In genomic region chr4:24791043-24791442, GRCh38 we compare ENCODE assay signal across 22 cellular contexts. TPM values are rescaled to one million over a fixed set of nuclear protein-coding genes. Genes with fewer than 3 reads are reported as not detected.
"Had no signal": no experiment of that assay in that cellular context is flagged by ENCODE, and none has a peak within 500 bp of the region (broad histone marks: within the 10 kb centered on the region; RNA-seq: fewer than 3 reads in every experiment).

No MANE protein-coding gene starts in this region.

- DNase-seq: colonic mucosa; cortex of kidney; effector CD8-positive, alpha-beta T cell; effector memory CD8-positive, alpha-beta T cell; endodermal cell; foreskin keratinocyte; heart right ventricle; hippocampal formation; left cardiac atrium; left lung; left ventricle myocardium superior; lower lobe of right lung; mesenchymal stem cell; mucosa of descending colon; naive B cell had no signal

- H3K4me1 ChIP-seq: foreskin keratinocyte had no signal

- H3K27ac Mint-ChIP-seq: dendritic cell treated with granulocyte-macrophage colony-stimulating factor and Interleukin-4, amounts not matched to agents 40 ng/mL and 50 ng/mL, for 4 days; effector memory CD8-positive, alpha-beta T cell; endodermal cell; mesothelial cell of epicardium; naive B cell had no signal

- H3K4me1 Mint-ChIP-seq: naive B cell had no signal

- H3K36me3 ChIP-seq: colonic mucosa, gastroesophageal sphincter, heart right ventricle, left lung, lower lobe of right lung had no signal

- H3K4me3 ChIP-seq: colonic mucosa, gastroesophageal sphincter, heart right ventricle, left lung, lower lobe of right lung, mucosa of descending colon had no signal

- H3K27ac ChIP-seq: colonic mucosa, epithelial cell of prostate, foreskin keratinocyte, gastroesophageal sphincter, heart right ventricle, left lung, lower lobe of right lung had no signal

- H3K27me3 ChIP-seq: colonic mucosa, gastroesophageal sphincter, heart right ventricle, left lung had no signal

- H3K9me3 ChIP-seq: colonic mucosa, gastroesophageal sphincter, lower lobe of right lung, mucosa of descending colon had no signal

- ATAC-seq: effector memory CD8-positive, alpha-beta T cell; esophagus mucosa; foreskin keratinocyte; gastroesophageal sphincter; heart right ventricle; left cardiac atrium; left lung; left ventricle myocardium superior; lower lobe of right lung; mucosa of descending colon had no signal

- H3K4me3 Mint-ChIP-seq: dendritic cell treated with granulocyte-macrophage colony-stimulating factor and Interleukin-4, amounts not matched to agents 40 ng/mL and 50 ng/mL, for 4 days; effector memory CD8-positive, alpha-beta T cell; endodermal cell; mesothelial cell of epicardium; naive B cell had no signal

- H3K36me3 Mint-ChIP-seq: mesothelial cell of epicardium, naive B cell had no signal

RNA-seq across cellular contexts. Expression of gene SOD3, which starts 4.3 kb away (rescaled TPM):
- total RNA-seq: dermis microvascular lymphatic vessel endothelial cell, foreskin keratinocyte, frontal cortex had no signal
